31 cellular contexts compared by ENCODE assay signal in genomic region chr12:109567967-109568366, GRCh38.
"Had no signal": no experiment of that assay in that cellular context is flagged by ENCODE, and none has a peak within 500 bp of the region (broad histone marks: within the 10 kb centered on the region; RNA-seq: fewer than 3 reads in every experiment).

No MANE protein-coding gene starts in this region.

- FAIRE-seq: bronchial epithelial cell had no signal

- ATAC-seq: activated T-cell treated with anti-CD3 and anti-CD28 coated beads, Interleukin-2, amount 50 U/mL, for 72 hours; activated T-helper 17 cell treated with anti-CD3 and anti-CD28 coated beads, Interleukin-2, amount 50 U/mL, for 72 hours; Panc1; SK-N-SH treated with all-trans-retinoic acid at 6 μM for 48 hours; T-cell; T-helper 17 cell had no signal

- DNase-seq: activated B cell treated with CpG ODN at 0.5 μM for 24 hours; activated CD4-positive, alpha-beta memory T cell treated with anti-CD3 and anti-CD28 coated beads for 36 hours; activated CD4-positive, alpha-beta T cell treated with anti-CD3 and anti-CD28 coated beads for 4 hours; activated CD4-positive, alpha-beta T cell treated with anti-CD3 and anti-CD28 coated beads, Interleukin-2, amount 50 U/mL, for 1 hour; activated CD4-positive, CD25-positive, alpha-beta regulatory T cell treated with anti-CD3 and anti-CD28 coated beads, Interleukin-2, amount 50 U/mL, for 72 hours; activated CD8-positive, alpha-beta memory T cell treated with anti-CD3 and anti-CD28 coated beads, Interleukin-2, amount 50 U/mL, for 4 hours; activated gamma-delta T cell; activated naive CD4-positive, alpha-beta T cell treated with Interleukin-2 at 50 U/mL for 16 hours; activated naive CD8-positive, alpha-beta T cell treated with anti-CD3 and anti-CD28 coated beads, Interleukin-2, amount 10 ng/mL, durations not matched to agents 7 days and 5 days; activated T-cell treated with anti-CD3 and anti-CD28 coated beads, Interleukin-2, amount 50 U/mL, for 72 hours; anterior cingulate cortex; caudate nucleus; Karpas-422; KBM-7; NCI-H1105; NCI-H1417 treated with DMSO at 0.1 percent for 48 hours; NCI-H187 treated with DMSO at 0.1 percent for 48 hours; NCI-H2081; NCI-H2227 treated with DMSO at 0.1 percent for 48 hours; NCI-H446; NCI-H510A treated with DMSO at 0.1 percent for 48 hours; NCI-H526 treated with DMSO at 0.1 percent for 48 hours; NCI-H774; SIG-M5; T-cell; T-helper 17 cell had no signal

- H3K27ac ChIP-seq: VCaP had no signal
